Comparison of ENCODE assay signal across 38 cellular contexts in genomic region chr18:51382081-51382480, GRCh38.
"Had no signal": no experiment of that assay in that cellular context is flagged by ENCODE, and none has a peak within 500 bp of the region (broad histone marks: within the 10 kb centered on the region; RNA-seq: fewer than 3 reads in every experiment).

No MANE protein-coding gene starts in this region.

- H3K4me3 Mint-ChIP-seq: activated CD4-positive, alpha-beta memory T cell treated with anti-CD3 and anti-CD28 coated beads for 36 hours; activated CD4-positive, alpha-beta T cell treated with anti-CD3 and anti-CD28 coated beads for 36 hours; activated CD4-positive, alpha-beta T cell treated with anti-CD3 and anti-CD28 coated beads, Interleukin-2, amount 10 ng/mL, durations not matched to agents 7 days and 5 days; activated CD8-positive, alpha-beta T cell treated with anti-CD3 and anti-CD28 coated beads for 36 hours; activated naive CD4-positive, alpha-beta T cell treated with anti-CD3 and anti-CD28 coated beads for 36 hours; activated naive CD8-positive, alpha-beta T cell treated with anti-CD3 and anti-CD28 coated beads for 36 hours; activated T-cell treated with anti-CD3 and anti-CD28 coated beads, Interleukin-2, amount 50 U/mL, for 4 hours; activated T-cell treated with anti-CD3 and anti-CD28 coated beads, Interleukin-2, amount 50 U/mL, for 72 hours; activated T-helper 1 cell treated with anti-CD3 and anti-CD28 coated beads, Interleukin-12 subunit alpha, Interleukin-12 subunit beta, Interleukin-2, Interleukin-4 antibody, amounts not matched to agents 30 ng/mL and 10 ng/mL and 1 ng/mL, durations not matched to agents 14 hours and 24 hours and 36 hours; activated T-helper 17 cell treated with anti-CD3 and anti-CD28 coated beads, Interleukin-2, amount 50 U/mL, for 72 hours; T-helper 1 cell treated with Interleukin-12 subunit alpha and Interleukin-12 subunit beta and Interleukin-4 antibody, amounts not matched to agents 30 μg/mL and 1 μg/mL, for 36 hours; T-helper 2 cell treated with Interferon-gamma antibody and Interleukin-4, amounts not matched to agents 5 μg/mL and 100 μg/mL, for 36 hours had no signal

- H3K36me3 Mint-ChIP-seq: activated CD4-positive, alpha-beta memory T cell treated with anti-CD3 and anti-CD28 coated beads for 36 hours; activated naive CD4-positive, alpha-beta T cell treated with anti-CD3 and anti-CD28 coated beads, Interleukin-2, amount 50 U/mL, for 72 hours; activated naive CD8-positive, alpha-beta T cell treated with anti-CD3 and anti-CD28 coated beads for 36 hours had no signal

- ATAC-seq: activated CD4-positive, alpha-beta T cell treated with anti-CD3 and anti-CD28 coated beads for 36 hours; activated CD4-positive, CD25-positive, alpha-beta regulatory T cell treated with anti-CD3 and anti-CD28 coated beads, Interleukin-2, amount 50 U/mL, for 24 hours; activated CD8-positive, alpha-beta T cell treated with anti-CD3 and anti-CD28 coated beads for 36 hours; activated naive CD4-positive, alpha-beta T cell treated with anti-CD3 and anti-CD28 coated beads, Interleukin-2, amount 50 U/mL, for 72 hours; activated T-cell treated with anti-CD3 and anti-CD28 coated beads, Interleukin-2, amount 50 U/mL, for 4 hours; activated T-cell treated with anti-CD3 and anti-CD28 coated beads, Interleukin-2, amount 50 U/mL, for 72 hours; activated T-helper 17 cell treated with anti-CD3 and anti-CD28 coated beads, Interleukin-2, amount 50 U/mL, for 72 hours; body of pancreas had no signal

- H3K27me3 Mint-ChIP-seq: activated CD4-positive, alpha-beta memory T cell treated with anti-CD3 and anti-CD28 coated beads for 36 hours; activated naive CD8-positive, alpha-beta T cell treated with anti-CD3 and anti-CD28 coated beads for 36 hours; activated T-helper 17 cell treated with anti-CD3 and anti-CD28 coated beads, Interleukin-2, amount 50 U/mL, for 72 hours had no signal

- H3K27ac ChIP-seq: adrenal gland, ascending aorta, body of pancreas, brain microvascular endothelial cell, breast epithelium, VCaP had no signal

- H3K27me3 ChIP-seq: adrenal gland, ascending aorta, body of pancreas, brain microvascular endothelial cell, breast epithelium had no signal

- DNase-seq: activated CD4-positive, alpha-beta memory T cell treated with anti-CD3 and anti-CD28 coated beads for 36 hours; activated CD4-positive, alpha-beta T cell treated with anti-CD3 and anti-CD28 coated beads for 1 hour; activated CD4-positive, alpha-beta T cell treated with anti-CD3 and anti-CD28 coated beads for 36 hours; activated CD4-positive, alpha-beta T cell treated with anti-CD3 and anti-CD28 coated beads for 48 hours; activated CD4-positive, alpha-beta T cell treated with anti-CD3 and anti-CD28 coated beads, Interleukin-2, amount 10 ng/mL, durations not matched to agents 7 days and 5 days; activated CD4-positive, alpha-beta T cell treated with anti-CD3 and anti-CD28 coated beads, Interleukin-2, amount 50 U/mL, for 4 hours; activated CD4-positive, CD25-positive, alpha-beta regulatory T cell; activated CD8-positive, alpha-beta memory T cell treated with anti-CD3 and anti-CD28 coated beads, Interleukin-2, amount 50 U/mL, for 4 hours; activated CD8-positive, alpha-beta T cell treated with anti-CD3 and anti-CD28 coated beads for 36 hours; activated effector memory CD4-positive, alpha-beta T cell treated with anti-CD3 and anti-CD28 coated beads, Interleukin-2, amount 50 U/mL, for 16 hours; activated gamma-delta T cell treated with Interleukin-2 at 50 U/mL for 16 hours; activated naive CD4-positive, alpha-beta T cell; activated naive CD4-positive, alpha-beta T cell treated with anti-CD3 and anti-CD28 coated beads for 36 hours; activated naive CD4-positive, alpha-beta T cell treated with anti-CD3 and anti-CD28 coated beads, Interleukin-2, amount 50 U/mL, for 16 hours; activated naive CD8-positive, alpha-beta T cell treated with anti-CD3 and anti-CD28 coated beads for 36 hours; activated T-cell treated with anti-CD3 and anti-CD28 coated beads for 4 hours; activated T-cell treated with anti-CD3 and anti-CD28 coated beads, Interleukin-2, amount 50 U/mL, for 1 hour; activated T-cell treated with anti-CD3 and anti-CD28 coated beads, Interleukin-2, amount 50 U/mL, for 4 hours; activated T-cell treated with anti-CD3 and anti-CD28 coated beads, Interleukin-2, amount 50 U/mL, for 72 hours; adrenal gland; amygdala; anterior cingulate cortex; body of pancreas; brain microvascular endothelial cell; central memory CD4-positive, alpha-beta T cell; T-helper 1 cell; T-helper 2 cell; T-helper 9 cell had no signal

- FAIRE-seq: TTC549 had no signal

- H3K9me3 ChIP-seq: adrenal gland, ascending aorta, body of pancreas, breast epithelium had no signal

- H3K4me1 ChIP-seq: adrenal gland, ascending aorta, body of pancreas, breast epithelium had no signal

- H3K27ac Mint-ChIP-seq: activated CD4-positive, alpha-beta memory T cell treated with anti-CD3 and anti-CD28 coated beads for 36 hours; activated CD4-positive, alpha-beta T cell treated with anti-CD3 and anti-CD28 coated beads for 36 hours; activated CD4-positive, alpha-beta T cell treated with anti-CD3 and anti-CD28 coated beads, Interleukin-2, amount 10 ng/mL, durations not matched to agents 7 days and 5 days; activated CD8-positive, alpha-beta T cell treated with anti-CD3 and anti-CD28 coated beads for 36 hours; activated naive CD4-positive, alpha-beta T cell treated with anti-CD3 and anti-CD28 coated beads for 36 hours; activated naive CD4-positive, alpha-beta T cell treated with anti-CD3 and anti-CD28 coated beads, Interleukin-2, amount 50 U/mL, for 72 hours; activated naive CD8-positive, alpha-beta T cell treated with anti-CD3 and anti-CD28 coated beads for 36 hours; activated T-cell treated with anti-CD3 and anti-CD28 coated beads, Interleukin-2, amount 50 U/mL, for 72 hours; activated T-helper 1 cell treated with anti-CD3 and anti-CD28 coated beads, Interleukin-12 subunit alpha, Interleukin-12 subunit beta, Interleukin-2, Interleukin-4 antibody, amounts not matched to agents 30 ng/mL and 10 ng/mL and 1 ng/mL, durations not matched to agents 14 hours and 24 hours and 36 hours; activated T-helper 17 cell treated with anti-CD3 and anti-CD28 coated beads, Interleukin-2, amount 50 U/mL, for 72 hours; T-helper 1 cell treated with Interleukin-12 subunit alpha and Interleukin-12 subunit beta and Interleukin-4 antibody, amounts not matched to agents 30 μg/mL and 1 μg/mL, for 36 hours; T-helper 2 cell treated with Interferon-gamma antibody and Interleukin-4, amounts not matched to agents 5 μg/mL and 100 μg/mL, for 36 hours had no signal

- H3K9me3 Mint-ChIP-seq: activated CD4-positive, alpha-beta memory T cell treated with anti-CD3 and anti-CD28 coated beads for 36 hours; activated CD4-positive, alpha-beta T cell treated with anti-CD3 and anti-CD28 coated beads, Interleukin-2, amount 10 ng/mL, durations not matched to agents 7 days and 5 days; activated CD8-positive, alpha-beta T cell treated with anti-CD3 and anti-CD28 coated beads for 36 hours; activated naive CD4-positive, alpha-beta T cell treated with anti-CD3 and anti-CD28 coated beads for 36 hours; activated naive CD8-positive, alpha-beta T cell treated with anti-CD3 and anti-CD28 coated beads for 36 hours; activated T-cell treated with anti-CD3 and anti-CD28 coated beads, Interleukin-2, amount 50 U/mL, for 4 hours; activated T-cell treated with anti-CD3 and anti-CD28 coated beads, Interleukin-2, amount 50 U/mL, for 72 hours; activated T-helper 1 cell treated with anti-CD3 and anti-CD28 coated beads, Interleukin-12 subunit alpha, Interleukin-12 subunit beta, Interleukin-2, Interleukin-4 antibody, amounts not matched to agents 30 ng/mL and 10 ng/mL and 1 ng/mL, durations not matched to agents 14 hours and 24 hours and 36 hours; activated T-helper 17 cell treated with anti-CD3 and anti-CD28 coated beads, Interleukin-2, amount 50 U/mL, for 72 hours; T-helper 1 cell treated with Interleukin-12 subunit alpha and Interleukin-12 subunit beta and Interleukin-4 antibody, amounts not matched to agents 30 μg/mL and 1 μg/mL, for 36 hours; T-helper 2 cell treated with Interferon-gamma antibody and Interleukin-4, amounts not matched to agents 5 μg/mL and 100 μg/mL, for 36 hours had no signal

- H3K4me3 ChIP-seq: adrenal gland, ascending aorta, body of pancreas, breast epithelium had no signal

- H3K36me3 ChIP-seq: adrenal gland, ascending aorta, brain microvascular endothelial cell, breast epithelium had no signal

- H3K4me1 Mint-ChIP-seq: activated CD4-positive, alpha-beta T cell treated with anti-CD3 and anti-CD28 coated beads for 36 hours; activated CD4-positive, alpha-beta T cell treated with anti-CD3 and anti-CD28 coated beads, Interleukin-2, amount 10 ng/mL, durations not matched to agents 7 days and 5 days; activated naive CD8-positive, alpha-beta T cell treated with anti-CD3 and anti-CD28 coated beads for 36 hours; activated T-helper 17 cell treated with anti-CD3 and anti-CD28 coated beads, Interleukin-2, amount 50 U/mL, for 72 hours had no signal
